ENCODE assay signal across 8 cellular contexts in genomic region chr6:16205377-16206144, GRCh38. TPM values are rescaled to one million over a fixed set of nuclear protein-coding genes. Genes with fewer than 3 reads are reported as not detected.
DNase-seq lines count a peak whose midpoint lies in the region; ATAC-seq and TF ChIP-seq lines count a peak whose summit lies in the region.

No MANE protein-coding gene starts in this region.

- H3K27me3 ChIP-seq in osteoblast (ENCODE audit: insufficient read depth, low read length), result peaks cover 6% of the 10 kb centered on the region

- H3K36me3 ChIP-seq in osteoblast (ENCODE audit: insufficient read depth, low read length), result no peaks in the 10 kb centered on the region

- H3K27ac Mint-ChIP-seq in activated T-cell treated with anti-CD3 and anti-CD28 coated beads, Interleukin-2, amount 50 U/mL, for 24 hours, result no peak overlapping the region

- no peaks in the 10 kb centered on the region for H3K36me3 Mint-ChIP-seq in activated T-cell treated with anti-CD3 and anti-CD28 coated beads, Interleukin-2, amount 50 U/mL, for 24 hours (ENCODE audit: low read depth)

- H2AFZ ChIP-seq in osteoblast (ENCODE audit: low read length), result peak overlapping the region; percentile 82

- peak overlapping the region; percentile 67 for H3K27ac ChIP-seq in osteoblast (ENCODE audit: low read depth, low read length)

- ATAC-seq in GM19452 (IDR thresholded peaks at IDR 0.05; ENCODE audit: unreplicated experiment) (peak; percentile 91), HG03378 (IDR thresholded peaks at IDR 0.05; ENCODE audit: unreplicated experiment) (peak; percentile 91)

- peak overlapping the region; percentile 47 for H3K4me2 ChIP-seq in osteoblast (ENCODE audit: insufficient read depth, low read length)

- peaks cover 26% of the 10 kb centered on the region for H3K27me3 Mint-ChIP-seq in activated T-cell treated with anti-CD3 and anti-CD28 coated beads, Interleukin-2, amount 50 U/mL, for 24 hours

- no peaks in the 10 kb centered on the region for H4K20me1 ChIP-seq in osteoblast (ENCODE audit: insufficient read depth, low read length)

- no peak overlapping the region for H3K4me3 Mint-ChIP-seq in activated T-cell treated with anti-CD3 and anti-CD28 coated beads, Interleukin-2, amount 50 U/mL, for 24 hours

- H3K9me3 Mint-ChIP-seq in activated T-cell treated with anti-CD3 and anti-CD28 coated beads, Interleukin-2, amount 50 U/mL, for 24 hours, result no peaks in the 10 kb centered on the region

- H3K4me1 ChIP-seq in osteoblast (ENCODE audit: insufficient read depth, low read length), result peaks cover 18% of the 10 kb centered on the region

- no peak for TF ChIP-seq CTCF in osteoblast (IDR thresholded peaks at IDR 0.05; ENCODE audit: extremely low read depth, low read depth, low read length)

- H3K79me2 ChIP-seq in osteoblast (ENCODE audit: insufficient read depth, low read length), result no peaks in the 10 kb centered on the region

- no peaks in the 10 kb centered on the region for H3K9me3 ChIP-seq in osteoblast (ENCODE audit: low read depth, low read length)

- DNase-seq in COLO829 (ENCODE audit: low spot score) (peak; percentile 87), amniotic stem cell (lab: John Stamatoyannopoulos, UW) (peak; percentile 80), osteoblast (ENCODE audit: insufficient read length, low spot score, missing footprints) (peak; percentile 88), medulla oblongata (ENCODE audit: extremely low spot score) (no peak)
- no peak for DNase-seq in activated T-cell treated with anti-CD3 and anti-CD28 coated beads, Interleukin-2, amount 50 U/mL, for 48 hours
- DNase-seq in activated T-cell treated with anti-CD3 and anti-CD28 coated beads, Interleukin-2, amount 50 U/mL, for 24 hours, result no peak

- peaks cover 3% of the 10 kb centered on the region for H3K4me1 Mint-ChIP-seq in activated T-cell treated with anti-CD3 and anti-CD28 coated beads, Interleukin-2, amount 50 U/mL, for 24 hours (ENCODE audit: low read depth)

- H3K4me3 ChIP-seq in osteoblast (ENCODE audit: insufficient read depth, low read length), result no peak overlapping the region

RNA-seq across cellular contexts. Expression of gene GMPR, which starts 32.8 kb away (rescaled TPM):
- 6.5 and 7.4 TPM in 2 replicates for total RNA-seq in osteoblast

Comparison
In these comparisons a context has a peak if more than half of its experiments do, and no peak if none do; other contexts are left out.
1. DNase-seq: peak in COLO829 (single experiment), amniotic stem cell (single experiment) and osteoblast (single experiment); none in medulla oblongata (single experiment), activated T-cell treated with anti-CD3 and anti-CD28 coated beads, Interleukin-2, amount 50 U/mL, for 48 hours (0 of 2) and activated T-cell treated with anti-CD3 and anti-CD28 coated beads, Interleukin-2, amount 50 U/mL, for 24 hours (single experiment).